ENCODE assay signal across 17 cellular contexts in genomic region chr4:53199356-53199755, GRCh38.
A peak's percentile ranks its signal among the peaks of the same experiment; 100 is the strongest.
DNase-seq lines count a peak whose midpoint lies in the region; ATAC-seq, FAIRE-seq and TF ChIP-seq lines count a peak whose summit lies in the region.
"Had no signal": no experiment of that assay in that cellular context is flagged by ENCODE, and none has a peak within 500 bp of the region (broad histone marks: within the 10 kb centered on the region; RNA-seq: fewer than 3 reads in every experiment).

No MANE protein-coding gene starts in this region.

- no peaks in the 10 kb centered on the region for H3K4me1 Mint-ChIP-seq in activated CD4-positive, alpha-beta T cell treated with anti-CD3 and anti-CD28 coated beads for 36 hours
- H3K4me1 Mint-ChIP-seq in activated CD4-positive, alpha-beta T cell treated with anti-CD3 and anti-CD28 coated beads, Interleukin-2, amount 10 ng/mL, durations not matched to agents 24 days and 14 days: no peaks in the 10 kb centered on the region
- no peaks in the 10 kb centered on the region for H3K4me1 Mint-ChIP-seq in memory B cell
- H3K4me1 Mint-ChIP-seq in natural killer cell treated with Interleukin-12 subunit alpha and Interleukin-12 subunit beta and Interleukin-15 and Interleukin-18, amount 100 ng/mL, for 72 hours (ENCODE audit: low read depth in 2 of 2): no peaks in the 10 kb centered on the region
- H3K4me1 Mint-ChIP-seq: GM23338 had no signal

- intact Hi-C loops in activated CD4-positive, alpha-beta T cell treated with anti-CD3 and anti-CD28 coated beads for 36 hours (cut with DNase I, micrococcal nuclease): loop anchor here (5.0 to 10.0 kb wide), 5 partner anchors 178 to 1018 kb away; partner anchors contain the start of gene FIP1L1 (in 1 of the 2)
- intact Hi-C loops in activated CD4-positive, alpha-beta T cell treated with anti-CD3 and anti-CD28 coated beads, Interleukin-2, amount 10 ng/mL, durations not matched to agents 24 days and 14 days (cut with micrococcal nuclease): loop anchor here (5.0 kb wide), 4 partner anchors 178 to 1018 kb away; partner anchors contain the start of gene FIP1L1
- intact Hi-C loops in endothelial cell of umbilical vein (cut with micrococcal nuclease): loop anchor here (5.0 to 10.0 kb wide), 3 partner anchors 235 to 778 kb away; no protein-coding TSS in a partner anchor

- H3K27ac ChIP-seq in endothelial cell of umbilical vein (ENCODE audit: insufficient read depth, low read depth, low read length): no peak overlapping the region
- H3K27ac ChIP-seq: C4-2B had no signal

- no peak overlapping the region for H3K4me2 ChIP-seq in endothelial cell of umbilical vein (ENCODE audit: insufficient read depth, low read length)
- H3K4me2 ChIP-seq: GM23338 had no signal

- BruUV-seq in endothelial cell of umbilical vein (replicated peaks; lab: Mats Ljungman, UMichigan): no TSS peak

- no peak for FAIRE-seq in endothelial cell of umbilical vein (lab: Jason Lieb, UNC)
- FAIRE-seq: GM12878, GM18507 had no signal

- H3K36me3 ChIP-seq in endothelial cell of umbilical vein (ENCODE audit: control insufficient read depth in 2 of 2, extremely low read depth in 1 of 2, insufficient read depth in 2 of 2, low read length in 2 of 2): no peaks in the 10 kb centered on the region

- no peak overlapping the region for H3K4me3 ChIP-seq in endothelial cell of umbilical vein (replicated peaks in 1 of 3; ENCODE audit: insufficient read depth in 1 of 3, low read depth in 1 of 3, low read length in 3 of 3)
- H3K4me3 ChIP-seq: GM12878, GM23338 had no signal

- H3K9me1 ChIP-seq in endothelial cell of umbilical vein (replicated peaks; ENCODE audit: control insufficient read depth, extremely low read depth, insufficient read depth, low read length): no peaks in the 10 kb centered on the region

- no peak for TF ChIP-seq CTCF in endothelial cell of umbilical vein (IDR thresholded peaks at IDR 0.05; ENCODE audit: extremely low read depth in 1 of 2, insufficient read depth in 1 of 2, low read depth in 1 of 2, low read length in 2 of 2)

- POLR2A ChIA-PET in activated CD4-positive, alpha-beta T cell treated with anti-CD3 and anti-CD28 coated beads for 36 hours (lab: Charles Lee): no interaction called here
- POLR2A ChIA-PET in endothelial cell of umbilical vein (lab: Charles Lee): no interaction called here

- dilution Hi-C loops in endothelial cell of umbilical vein (cut with MboI; ENCODE audit: extremely low pct_ligation_motif_present, low sequenced_read_pairs): no loop called here

- no peaks in the 10 kb centered on the region for H3K4me1 ChIP-seq in endothelial cell of umbilical vein (ENCODE audit: control insufficient read depth, extremely low read depth, insufficient read depth, low read length)

- no peaks in the 10 kb centered on the region for H3K79me2 ChIP-seq in endothelial cell of umbilical vein (ENCODE audit: control insufficient read depth, insufficient read depth, low read length)

- no peak overlapping the region for H3K4me3 Mint-ChIP-seq in activated CD4-positive, alpha-beta T cell treated with anti-CD3 and anti-CD28 coated beads for 36 hours
- no peak overlapping the region for H3K4me3 Mint-ChIP-seq in activated CD4-positive, alpha-beta T cell treated with anti-CD3 and anti-CD28 coated beads, Interleukin-2, amount 10 ng/mL, durations not matched to agents 24 days and 14 days
- no peak overlapping the region for H3K4me3 Mint-ChIP-seq in memory B cell
- no peak overlapping the region for H3K4me3 Mint-ChIP-seq in natural killer cell treated with Interleukin-12 subunit alpha and Interleukin-12 subunit beta and Interleukin-15 and Interleukin-18, amount 100 ng/mL, for 72 hours
- H3K4me3 Mint-ChIP-seq: CD4-positive, alpha-beta memory T cell; GM23338; IgD-negative memory B cell had no signal

- DNase-seq in activated CD4-positive, alpha-beta T cell treated with anti-CD3 and anti-CD28 coated beads for 36 hours: no peak
- DNase-seq in activated CD4-positive, alpha-beta T cell treated with anti-CD3 and anti-CD28 coated beads, Interleukin-2, amount 10 ng/mL, durations not matched to agents 24 days and 14 days: no peak
- DNase-seq in endothelial cell of umbilical vein (ENCODE audit: low read depth, low spot score) (peak; percentile 13), memory B cell (ENCODE audit: low spot score in 2 of 2) (no peak), NCI-H1436 (lab: John Stamatoyannopoulos, UW) (no peak)
- DNase-seq in natural killer cell treated with Interleukin-12 subunit alpha and Interleukin-12 subunit beta and Interleukin-15 and Interleukin-18, amount 100 ng/mL, for 72 hours (ENCODE audit: low spot score): no peak
- DNase-seq: 8988T; ACHN; CD4-positive, alpha-beta memory T cell; DMS79; H7 had no signal

- CTCF ChIA-PET in activated CD4-positive, alpha-beta T cell treated with anti-CD3 and anti-CD28 coated beads for 36 hours (lab: Charles Lee): interaction anchor here (0.7 to 0.9 kb wide), 3 partner anchors 214 to 1035 kb away, joined by 3 to 4 read pairs (median 3); no protein-coding TSS in a partner anchor
- CTCF ChIA-PET in endothelial cell of umbilical vein (lab: Charles Lee): interaction anchor here (0.7 to 7.3 kb wide), 4 partner anchors 291 to 1034 kb away, joined by 3 to 128 read pairs (median 4); no protein-coding TSS in a partner anchor

- H3K27me3 ChIP-seq in endothelial cell of umbilical vein (ENCODE audit: control insufficient read depth in 2 of 2, insufficient read depth in 2 of 2, low read length in 2 of 2): no peaks in the 10 kb centered on the region

- H3K36me3 Mint-ChIP-seq in activated CD4-positive, alpha-beta T cell treated with anti-CD3 and anti-CD28 coated beads for 36 hours (ENCODE audit: low read depth): peaks cover 9% of the 10 kb centered on the region
- H3K36me3 Mint-ChIP-seq in activated CD4-positive, alpha-beta T cell treated with anti-CD3 and anti-CD28 coated beads, Interleukin-2, amount 10 ng/mL, durations not matched to agents 24 days and 14 days (ENCODE audit: low read depth): peaks cover 4% of the 10 kb centered on the region
- peaks cover 5% of the 10 kb centered on the region for H3K36me3 Mint-ChIP-seq in memory B cell
- H3K36me3 Mint-ChIP-seq in natural killer cell treated with Interleukin-12 subunit alpha and Interleukin-12 subunit beta and Interleukin-15 and Interleukin-18, amount 100 ng/mL, for 72 hours: no peaks in the 10 kb centered on the region

- H3K9me3 ChIP-seq in endothelial cell of umbilical vein (replicated peaks; ENCODE audit: control insufficient read depth, insufficient read depth, low read length): no peaks in the 10 kb centered on the region

- no peaks in the 10 kb centered on the region for H3K27me3 Mint-ChIP-seq in activated CD4-positive, alpha-beta T cell treated with anti-CD3 and anti-CD28 coated beads for 36 hours
- H3K27me3 Mint-ChIP-seq in activated CD4-positive, alpha-beta T cell treated with anti-CD3 and anti-CD28 coated beads, Interleukin-2, amount 10 ng/mL, durations not matched to agents 24 days and 14 days: no peaks in the 10 kb centered on the region
- H3K27me3 Mint-ChIP-seq in memory B cell: no peaks in the 10 kb centered on the region
- no peaks in the 10 kb centered on the region for H3K27me3 Mint-ChIP-seq in natural killer cell treated with Interleukin-12 subunit alpha and Interleukin-12 subunit beta and Interleukin-15 and Interleukin-18, amount 100 ng/mL, for 72 hours
- H3K27me3 Mint-ChIP-seq: CD4-positive, alpha-beta memory T cell; IgD-negative memory B cell had no signal

- H3K9ac ChIP-seq in endothelial cell of umbilical vein (replicated peaks; ENCODE audit: extremely low read depth, insufficient read depth, low read length): no peak overlapping the region

- ATAC-seq in activated CD4-positive, alpha-beta T cell treated with anti-CD3 and anti-CD28 coated beads for 36 hours: peak; percentile 30
- ATAC-seq in memory B cell (ENCODE audit: low read depth): no peak
- no peak for ATAC-seq in natural killer cell treated with Interleukin-12 subunit alpha and Interleukin-12 subunit beta and Interleukin-15 and Interleukin-18, amount 100 ng/mL, for 72 hours
- ATAC-seq in HG03196 (IDR thresholded peaks at IDR 0.05; ENCODE audit: unreplicated experiment): no peak
- ATAC-seq: GM12878, GM23338 had no signal

- no peaks in the 10 kb centered on the region for H4K20me1 ChIP-seq in endothelial cell of umbilical vein (replicated peaks; ENCODE audit: control insufficient read depth, extremely low read depth, insufficient read depth, low read length)

- no peak for TF ChIP-seq POLR2A in endothelial cell of umbilical vein (IDR thresholded peaks at IDR 0.05; ENCODE audit: low read depth, low read length)

- H3K27ac Mint-ChIP-seq in activated CD4-positive, alpha-beta T cell treated with anti-CD3 and anti-CD28 coated beads for 36 hours: no peak overlapping the region
- no peak overlapping the region for H3K27ac Mint-ChIP-seq in activated CD4-positive, alpha-beta T cell treated with anti-CD3 and anti-CD28 coated beads, Interleukin-2, amount 10 ng/mL, durations not matched to agents 24 days and 14 days
- H3K27ac Mint-ChIP-seq in memory B cell: peak overlapping the region; percentile 17
- no peak overlapping the region for H3K27ac Mint-ChIP-seq in natural killer cell treated with Interleukin-12 subunit alpha and Interleukin-12 subunit beta and Interleukin-15 and Interleukin-18, amount 100 ng/mL, for 72 hours
- H3K27ac Mint-ChIP-seq: GM23338 had no signal

- no peak overlapping the region for H2AFZ ChIP-seq in endothelial cell of umbilical vein (ENCODE audit: low read depth, low read length)
- H2AFZ ChIP-seq: GM23338 had no signal

- H3K9me3 Mint-ChIP-seq in activated CD4-positive, alpha-beta T cell treated with anti-CD3 and anti-CD28 coated beads for 36 hours (ENCODE audit: low read depth): no peaks in the 10 kb centered on the region
- H3K9me3 Mint-ChIP-seq in activated CD4-positive, alpha-beta T cell treated with anti-CD3 and anti-CD28 coated beads, Interleukin-2, amount 10 ng/mL, durations not matched to agents 24 days and 14 days: peaks cover 3% of the 10 kb centered on the region
- H3K9me3 Mint-ChIP-seq in memory B cell: no peaks in the 10 kb centered on the region
- H3K9me3 Mint-ChIP-seq in natural killer cell treated with Interleukin-12 subunit alpha and Interleukin-12 subunit beta and Interleukin-15 and Interleukin-18, amount 100 ng/mL, for 72 hours: no peaks in the 10 kb centered on the region
- H3K9me3 Mint-ChIP-seq: CD4-positive, alpha-beta memory T cell; GM23338; IgD-negative memory B cell had no signal

TF ChIP-seq in endothelial cell of umbilical vein, 7 proteins besides CTCF, POLR2A, EP300 and RAD21 (continues in another document):
- TF ChIP-seq GATA2 (IDR thresholded peaks at IDR 0.05; ENCODE audit: insufficient read depth, insufficient read length, low read depth, low read length) (no peak), POLR2AphosphoS5 (IDR thresholded peaks at IDR 0.05; ENCODE audit: insufficient read depth, low read depth, low read length) (no peak), EZH2 (IDR thresholded peaks at IDR 0.05; ENCODE audit: borderline replicate concordance, low read depth, low read length, severe bottlenecking) (no peak), JUN (IDR thresholded peaks at IDR 0.05; ENCODE audit: borderline replicate concordance, insufficient read depth, insufficient read length, low read depth) (no peak), MYC (IDR thresholded peaks at IDR 0.05; ENCODE audit: low read depth, low read length) (no peak), FOS (IDR thresholded peaks at IDR 0.05; ENCODE audit: borderline replicate concordance, insufficient read depth, low read length) (no peak)
